ENCODE assay signal across 8 cellular contexts in the genomic region with DNA sequence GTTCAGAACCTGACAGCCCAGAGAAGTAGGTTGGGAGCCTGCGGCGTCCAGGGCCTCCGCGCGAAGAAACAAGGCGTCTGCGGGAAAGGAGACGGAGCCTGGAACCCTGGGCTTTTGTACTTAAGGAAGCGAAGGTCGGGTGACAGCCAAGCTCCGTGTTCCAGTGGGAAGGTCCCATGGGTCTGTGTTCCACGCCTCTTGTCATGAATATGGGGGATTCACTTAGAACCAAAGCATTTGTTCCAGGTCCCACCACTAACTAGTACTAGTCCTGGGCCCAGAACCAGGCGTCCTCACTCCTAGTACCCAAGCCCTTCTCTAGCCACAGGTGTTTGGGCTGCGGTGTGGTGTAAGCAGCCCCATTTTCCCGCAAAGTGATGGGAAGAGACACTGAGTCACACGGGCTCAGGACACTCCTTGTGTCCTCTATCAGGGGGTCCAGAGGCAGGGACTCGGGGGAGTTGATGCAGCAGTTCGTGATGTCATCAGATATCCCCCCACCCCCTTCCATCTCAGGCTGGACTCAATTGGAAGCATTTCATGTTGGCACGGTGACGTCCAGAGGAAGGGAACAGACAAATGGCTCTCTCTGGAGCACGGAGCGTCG. TPM values are rescaled to one million over a fixed set of nuclear protein-coding genes. Genes with fewer than 3 reads are reported as not detected.
DNase-seq lines count a peak whose midpoint lies in the region; ATAC-seq, FAIRE-seq and TF ChIP-seq lines count a peak whose summit lies in the region.
"Not testable (repeated sequence)": the region's sequence is repeated elsewhere in the genome, so short reads cannot be mapped to it uniquely, and the experiment has no call there.

No MANE protein-coding gene starts in this region.

- not testable (repeated sequence) for H3K27ac ChIP-seq in CD8-positive, alpha-beta T cell (ENCODE audit: low read depth, low read length); HUES64 (ENCODE audit: low read depth, low read length); HepG2 (ENCODE audit: extremely low read length, insufficient read depth, low read length)
- H3K27ac ChIP-seq in rectal smooth muscle tissue (ENCODE audit: low read depth, low read length) (peak overlapping the region; percentile 37), thoracic aorta (peak overlapping the region in 1 of 2 donors; percentile 72)

- TF ChIP-seq RAD21 in HepG2 (CRISPR knock-in tag; IDR thresholded peaks at IDR 0.05) = not testable (repeated sequence)

- TF ChIP-seq EP300 in HepG2 (IDR thresholded peaks at IDR 0.05; ENCODE audit: low read depth in 2 of 2, low read length in 2 of 2); HepG2 (CRISPR knock-in tag; IDR thresholded peaks at IDR 0.05; ENCODE audit: borderline replicate concordance): not testable (repeated sequence)

- peak overlapping the region; percentile 90 for H3K4me3 ChIP-seq in CD8-positive, alpha-beta T cell (ENCODE audit: low read depth, low read length)
- peak overlapping the region; percentile 84 for H3K4me3 ChIP-seq in HUES64 (ENCODE audit: low read length)
- peak overlapping the region; percentile 83 for H3K4me3 ChIP-seq in fibroblast of villous mesenchyme (ENCODE audit: low read depth, low read length)
- peak overlapping the region; percentile 62 to 89 (median 89); a peak in 5 of 6 replicates for H3K4me3 ChIP-seq in HepG2 (replicated peaks in 1 of 3; ENCODE audit: insufficient read depth in 1 of 3, low read depth in 2 of 3, low read length in 3 of 3)
- H3K4me3 ChIP-seq in rectal smooth muscle tissue (ENCODE audit: low read length) = not testable (repeated sequence)
- peak overlapping the region; percentile 84 for H3K4me3 ChIP-seq in thoracic aorta

- not testable (repeated sequence) for H3K9me3 ChIP-seq in CD8-positive, alpha-beta T cell (ENCODE audit: low read length); HUES64 (ENCODE audit: insufficient read depth, low read depth, low read length); HepG2 (ENCODE audit: low read length); thoracic aorta

- peaks cover 26% of the 10 kb centered on the region for H3K4me1 ChIP-seq in CD8-positive, alpha-beta T cell (ENCODE audit: insufficient read depth, low read length)
- not testable (repeated sequence) for H3K4me1 ChIP-seq in HUES64 (ENCODE audit: insufficient read depth, low read length); rectal smooth muscle tissue (ENCODE audit: control insufficient read depth, insufficient read depth, low read length)
- H3K4me1 ChIP-seq in HepG2 (ENCODE audit: insufficient read depth, low read length) (peaks cover 39% of the 10 kb centered on the region), thoracic aorta (ENCODE audit: control insufficient read depth in 1 of 2, low read depth in 2 of 2) (peaks cover 4 to 27% of the 10 kb centered on the region in 2 donors)

- POLR2A ChIA-PET in CD8-positive, alpha-beta T cell (lab: Charles Lee) = interaction anchor here (0.6 to 3.1 kb wide), 13 partner anchors 10 to 81 kb away, joined by 3 to 17 read pairs (median 4); a partner anchor contains a TSS
- POLR2A ChIA-PET in activated CD8-positive, alpha-beta T cell treated with anti-CD3 and anti-CD28 coated beads, Interleukin-2, amount 10 ng/mL, durations not matched to agents 7 days and 5 days (lab: Charles Lee) = interaction anchor here (0.7 to 2.0 kb wide), 14 partner anchors 8 to 162 kb away, joined by 3 to 19 read pairs (median 5); no protein-coding TSS in a partner anchor
- POLR2A ChIA-PET in HepG2 (lab: Yijun Ruan, JAX) = interaction anchor here (0.7 to 2.2 kb wide), 19 partner anchors 8 to 113 kb away, joined by 3 to 55 read pairs (median 4); a partner anchor contains a TSS

- in situ Hi-C loops in HepG2 (cut with HindIII; ENCODE audit: extremely low pct_ligation_motif_present, low pct_unique_long_range_greater_than_20kb) = not testable (repeated sequence)

- H3K27me3 ChIP-seq in CD8-positive, alpha-beta T cell (ENCODE audit: insufficient read depth, low read length); rectal smooth muscle tissue (ENCODE audit: control insufficient read depth, insufficient read depth, low read length); thoracic aorta (replicated peaks; ENCODE audit: insufficient read depth): not testable (repeated sequence)
- H3K27me3 ChIP-seq in HUES64 (ENCODE audit: insufficient read depth, low read length) (peaks cover 11% of the 10 kb centered on the region; the same call in 1 of the 2 replicates), HepG2 (ENCODE audit: control insufficient read depth in 1 of 2, insufficient read depth in 2 of 2, low read length in 2 of 2) (peaks cover 0 to 12% of the 10 kb centered on the region in 2 experiments; a peak in 1 of 5 replicates)

- peaks cover 12% of the 10 kb centered on the region for H3K36me3 ChIP-seq in CD8-positive, alpha-beta T cell (ENCODE audit: insufficient read depth, low read length)
- peaks cover 19% of the 10 kb centered on the region for H3K36me3 ChIP-seq in HUES64 (ENCODE audit: insufficient read depth, low read length)
- peaks cover 2 to 15% of the 10 kb centered on the region in 2 experiments for H3K36me3 ChIP-seq in HepG2 (replicated peaks in 1 of 2; ENCODE audit: control insufficient read depth in 1 of 2, insufficient read depth in 2 of 2, low read length in 2 of 2)
- not testable (repeated sequence) for H3K36me3 ChIP-seq in rectal smooth muscle tissue (ENCODE audit: control insufficient read depth, insufficient read depth, low read length); thoracic aorta

- BruUV-seq in HepG2 (replicated peaks; lab: Mats Ljungman, UMichigan) = not testable (repeated sequence)

- CTCF ChIA-PET in CD8-positive, alpha-beta T cell (lab: Charles Lee) = interaction anchor here (0.6 to 5.5 kb wide), 6 partner anchors 8 to 166 kb away, joined by 3 to 56 read pairs (median 6); a partner anchor contains a TSS
- CTCF ChIA-PET in activated CD8-positive, alpha-beta T cell treated with anti-CD3 and anti-CD28 coated beads, Interleukin-2, amount 10 ng/mL, durations not matched to agents 7 days and 5 days (lab: Charles Lee) = interaction anchor here (2.0 to 5.5 kb wide), 3 partner anchors 8 to 57 kb away, joined by 7 to 34 read pairs (median 11); no protein-coding TSS in a partner anchor
- CTCF ChIA-PET in HepG2 (lab: Yijun Ruan, JAX; ENCODE audit: low intra/inter-chr PET ratio, low total read pairs) = not testable (repeated sequence)

- H4K20me1 ChIP-seq in HepG2 (ENCODE audit: insufficient read depth, low read length) = peaks cover 11% of the 10 kb centered on the region; the same call in 1 of the 2 replicates

- peak; percentile 59 for FAIRE-seq in HepG2 (lab: Jason Lieb, UNC)

- H3K36me3 Mint-ChIP-seq in CD8-positive, alpha-beta T cell = peaks cover 38% of the 10 kb centered on the region
- H3K36me3 Mint-ChIP-seq in activated CD8-positive, alpha-beta T cell treated with anti-CD3 and anti-CD28 coated beads, Interleukin-2, amount 10 ng/mL, durations not matched to agents 7 days and 5 days (ENCODE audit: low read depth) = peaks cover 37% of the 10 kb centered on the region
- peaks cover 42% of the 10 kb centered on the region for H3K36me3 Mint-ChIP-seq in central memory CD8-positive, alpha-beta T cell (ENCODE audit: insufficient read depth)

- H3K4me1 Mint-ChIP-seq in CD8-positive, alpha-beta T cell (ENCODE audit: low read depth) = peaks cover 57% of the 10 kb centered on the region
- H3K4me1 Mint-ChIP-seq in activated CD8-positive, alpha-beta T cell treated with anti-CD3 and anti-CD28 coated beads, Interleukin-2, amount 10 ng/mL, durations not matched to agents 7 days and 5 days (ENCODE audit: low read depth) = peaks cover 56% of the 10 kb centered on the region
- peaks cover 48% of the 10 kb centered on the region for H3K4me1 Mint-ChIP-seq in central memory CD8-positive, alpha-beta T cell

- not testable (repeated sequence) for H3K9me3 Mint-ChIP-seq in CD8-positive, alpha-beta T cell; activated CD8-positive, alpha-beta T cell treated with anti-CD3 and anti-CD28 coated beads, Interleukin-2, amount 10 ng/mL, durations not matched to agents 7 days and 5 days (ENCODE audit: insufficient read depth); central memory CD8-positive, alpha-beta T cell

- H3K27ac Mint-ChIP-seq in CD8-positive, alpha-beta T cell; activated CD8-positive, alpha-beta T cell treated with anti-CD3 and anti-CD28 coated beads, Interleukin-2, amount 10 ng/mL, durations not matched to agents 7 days and 5 days: not testable (repeated sequence)
- H3K27ac Mint-ChIP-seq in central memory CD8-positive, alpha-beta T cell (ENCODE audit: low read depth) = peak overlapping the region; percentile 99

- H3K9ac ChIP-seq in HUES64 (ENCODE audit: low read depth, low read length); rectal smooth muscle tissue (ENCODE audit: low read length): not testable (repeated sequence)
- H3K9ac ChIP-seq in HepG2 (ENCODE audit: insufficient read depth, low read depth, low read length) = peak overlapping the region; percentile 79; the same call in 1 of the 2 replicates

- H3K4me2 ChIP-seq in HepG2 (ENCODE audit: low read depth, low read length) = peak overlapping the region; percentile 98

- TF ChIP-seq CTCF in CD8-positive, alpha-beta T cell (IDR thresholded peaks at IDR 0.05); fibroblast of villous mesenchyme (IDR thresholded peaks at IDR 0.05; ENCODE audit: insufficient read depth, low read depth, low read length); HepG2 (CRISPR knock-in tag; IDR thresholded peaks at IDR 0.05); thoracic aorta (IDR thresholded peaks at IDR 0.05): not testable (repeated sequence)

- not testable (repeated sequence) for H3K27me3 Mint-ChIP-seq in CD8-positive, alpha-beta T cell (ENCODE audit: low read depth); activated CD8-positive, alpha-beta T cell treated with anti-CD3 and anti-CD28 coated beads, Interleukin-2, amount 10 ng/mL, durations not matched to agents 7 days and 5 days (ENCODE audit: low read depth); central memory CD8-positive, alpha-beta T cell

- WGBS in HUES64 = 34% methylated on average over 16 of the region's 23 CpGs
- WGBS in HepG2 (ENCODE audit: low lambda C conversion rate) = 35% methylated on average over 7 of the region's 23 CpGs

- not testable (repeated sequence) for H3K79me2 ChIP-seq in HepG2 (ENCODE audit: insufficient read depth, low read length)

- TF ChIP-seq POLR2A in HepG2 (IDR thresholded peaks at IDR 0.05; ENCODE audit: insufficient read depth in 1 of 2, low read depth in 2 of 2, low read length in 2 of 2) = not testable (repeated sequence)

- H3K4me3 Mint-ChIP-seq in CD8-positive, alpha-beta T cell = peak overlapping the region; percentile 99
- peak overlapping the region; percentile 34 for H3K4me3 Mint-ChIP-seq in activated CD8-positive, alpha-beta T cell treated with anti-CD3 and anti-CD28 coated beads, Interleukin-2, amount 10 ng/mL, durations not matched to agents 7 days and 5 days
- peak overlapping the region; percentile 99 for H3K4me3 Mint-ChIP-seq in central memory CD8-positive, alpha-beta T cell

- DNase-seq in CD8-positive, alpha-beta T cell; activated CD8-positive, alpha-beta T cell treated with anti-CD3 and anti-CD28 coated beads, Interleukin-2, amount 10 ng/mL, durations not matched to agents 7 days and 5 days; central memory CD8-positive, alpha-beta T cell (ENCODE audit: low spot score in 2 of 2); fibroblast of villous mesenchyme (ENCODE audit: low read depth); HepG2 (ENCODE audit: low spot score); thoracic aorta (ENCODE audit: low spot score): not testable (repeated sequence)

- H2AFZ ChIP-seq in HepG2 (ENCODE audit: low read length) = not testable (repeated sequence)

- intact Hi-C loops in CD8-positive, alpha-beta T cell (cut with DNase I, micrococcal nuclease) = loop anchor here in 1 of 2 experiments (1.0 to 5.0 kb wide), 3 partner anchors 17 to 136 kb away; a partner anchor contains a TSS
- intact Hi-C loops in HepG2 (cut with micrococcal nuclease; ENCODE audit: unreplicated experiment) = not testable (repeated sequence)

- ATAC-seq in CD8-positive, alpha-beta T cell; activated CD8-positive, alpha-beta T cell treated with anti-CD3 and anti-CD28 coated beads, Interleukin-2, amount 10 ng/mL, durations not matched to agents 7 days and 5 days; central memory CD8-positive, alpha-beta T cell (replicated peaks; ENCODE audit: extremely low read depth, poor library complexity, severe bottlenecking); thoracic aorta (ENCODE audit: insufficient number of reproducible peaks, low FRiP score, low read depth): not testable (repeated sequence)
- ATAC-seq in HepG2 = peak; percentile 15

RNA-seq across cellular contexts. Expression of a gene that starts 0.6 kb away (rescaled TPM):
- total RNA-seq in CD8-positive, alpha-beta T cell = 10 to 100 TPM; 36.0 to 39.1 TPM
- polyA plus RNA-seq in HUES64 (2013, experiment 1 of 2) = 39.0 TPM
- 34.7 TPM for polyA plus RNA-seq in HUES64 (2013, experiment 2 of 2)
- total RNA-seq in activated CD8-positive, alpha-beta T cell treated with anti-CD3 and anti-CD28 coated beads, Interleukin-2, amount 10 ng/mL, durations not matched to agents 7 days and 5 days = 10 to 100 TPM; 36.9 to 38.1 TPM
- total RNA-seq in fibroblast of villous mesenchyme (15.1 and 17.3 TPM in 2 replicates), HepG2 (2016; rRNA removed; fragmentation: Illumina TruSeq; extraction: Trizol) (7.2 and 9.8 TPM in 2 replicates), thoracic aorta (10 to 100 TPM; 15.7 to 24.0 TPM)
- 0.61 and 0.71 TPM in 2 replicates for total RNA-seq in HepG2 (2016; cell fraction: cytosol; rRNA removed; fragmentation: Illumina TruSeq; extraction: Trizol; ENCODE audit: low read depth)
- 7.0 and 8.5 TPM in 2 replicates for total RNA-seq in HepG2 (2016; cell fraction: insoluble cytoplasmic fraction; rRNA removed; fragmentation: Illumina TruSeq; extraction: Trizol)
- 2.7 and 2.9 TPM in 2 replicates for total RNA-seq in HepG2 (2016; cell fraction: membrane; rRNA removed; fragmentation: Illumina TruSeq; extraction: Trizol)
- total RNA-seq in HepG2 (2016; cell fraction: nucleus; rRNA removed; fragmentation: Illumina TruSeq; extraction: Trizol) = 2.9 and 4.3 TPM in 2 replicates
- 32.5 and 36.7 TPM in 2 replicates for polyA plus RNA-seq in HepG2 (2011; rRNA removed)
- polyA plus RNA-seq in HepG2 (2011; cell fraction: cytosol; rRNA removed) = 23.5 and 30.7 TPM in 2 replicates
- polyA plus RNA-seq in HepG2 (2011; cell fraction: nucleus; rRNA removed) = 9.8 and 12.8 TPM in 2 replicates
- 6.6 and 9.0 TPM in 2 replicates for polyA plus RNA-seq in HepG2 (2012)
- 0.33 and 0.35 TPM in 2 replicates for polyA plus RNA-seq in HepG2 (2016; cell fraction: cytosol; fragmentation: Illumina TruSeq; extraction: Trizol; ENCODE audit: low read depth)
- 8.7 and 10.9 TPM in 2 replicates for polyA plus RNA-seq in HepG2 (2016; cell fraction: insoluble cytoplasmic fraction; fragmentation: Illumina TruSeq; extraction: Trizol; ENCODE audit: low read depth)
- polyA plus RNA-seq in HepG2 (2016; cell fraction: membrane; fragmentation: Illumina TruSeq; extraction: Trizol; ENCODE audit: low read depth) = 1.5 and 1.6 TPM in 2 replicates
- 5.0 and 5.4 TPM in 2 replicates for polyA plus RNA-seq in HepG2 (2016; cell fraction: nucleus; fragmentation: Illumina TruSeq; extraction: Trizol; ENCODE audit: insufficient read depth, low read depth)
- 0.21 and 49.0 TPM in 2 replicates for polyA minus RNA-seq in HepG2 (2011; rRNA and poly(A)+ RNA removed; ENCODE audit: low replicate concordance)
- 29.2 and 32.6 TPM in 2 replicates for polyA minus RNA-seq in HepG2 (2011; cell fraction: cytosol; rRNA and poly(A)+ RNA removed)
- polyA minus RNA-seq in HepG2 (2011; cell fraction: nucleus; rRNA and poly(A)+ RNA removed) = 13.3 and 18.3 TPM in 2 replicates

Comparison
In these comparisons a context has a peak if more than half of its experiments do, and no peak if none do; other contexts are left out.
1. H3K4me3 Mint-ChIP-seq: peak in every context shown above with its lines; median percentile 99 in CD8-positive, alpha-beta T cell; 99 in central memory CD8-positive, alpha-beta T cell; 34 in activated CD8-positive, alpha-beta T cell treated with anti-CD3 and anti-CD28 coated beads, Interleukin-2, amount 10 ng/mL, durations not matched to agents 7 days and 5 days.